9 cellular contexts compared by ENCODE assay signal in the genomic region with DNA sequence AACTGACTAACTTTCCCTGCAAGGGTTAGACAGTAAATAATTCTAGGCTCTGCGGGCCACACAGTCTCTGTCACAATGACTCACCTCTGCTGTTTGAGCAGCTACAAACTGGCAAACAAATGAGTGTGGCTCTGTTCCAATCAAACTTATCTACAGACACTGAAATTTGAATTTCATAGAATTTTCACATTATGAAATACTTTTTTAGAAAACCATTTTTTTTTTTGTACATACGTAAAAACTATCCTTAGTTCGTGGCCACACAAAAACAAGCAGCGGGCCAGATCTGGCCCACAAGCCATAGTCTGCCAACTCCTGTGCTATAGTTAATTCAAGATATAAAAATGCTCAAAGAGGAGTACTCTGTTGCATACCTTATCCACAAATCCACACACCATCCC. TPM values are rescaled to one million over a fixed set of nuclear protein-coding genes. Genes with fewer than 3 reads are reported as not detected.
DNase-seq lines count a peak whose midpoint lies in the region; ATAC-seq and TF ChIP-seq lines count a peak whose summit lies in the region.
"Had no signal": no experiment of that assay in that cellular context is flagged by ENCODE, and none has a peak within 500 bp of the region (broad histone marks: within the 10 kb centered on the region; RNA-seq: fewer than 3 reads in every experiment).

No MANE protein-coding gene starts in this region.

- 40 to 50% methylated on average over 4 of the region's 4 CpGs for WGBS in GM23248 (ENCODE audit: low coverage in 1 of 2, low lambda C conversion rate in 2 of 2, missing lambda C conversion rate in 2 of 2), 2 experiments

- peak; percentile 76 for ATAC-seq in PC-3
- ATAC-seq in GM19035 (IDR thresholded peaks at IDR 0.05; ENCODE audit: unreplicated experiment), result no peak

- H3K4me3 Mint-ChIP-seq in mesothelial cell of epicardium, result no peak overlapping the region

- H3K36me3 ChIP-seq in GM23248 (ENCODE audit: low read depth), result no peaks in the 10 kb centered on the region
- H3K36me3 ChIP-seq in PC-3 (ENCODE audit: low read depth, low read length), result no peaks in the 10 kb centered on the region

- peaks cover 32% of the 10 kb centered on the region for H3K4me1 Mint-ChIP-seq in mesothelial cell of epicardium

- DNase-seq in GM23248 (peak; percentile 90), PC-3 (peak; percentile 83), amniotic epithelial cell (ENCODE audit: low read depth) (peak; percentile 76), mesothelial cell of epicardium (ENCODE audit: low spot score in 2 of 2, unreplicated experiment in 2 of 2) (no peak), ecto neural progenitor cell (ENCODE audit: low spot score) (no peak), iPS-NIHi11 (ENCODE audit: low spot score) (no peak), cerebellar cortex (ENCODE audit: low spot score) (no peak)
- DNase-seq: naive B cell had no signal

- intact Hi-C loops in PC-3 (cut with micrococcal nuclease), result loop anchor here (2.0 kb wide), 1 partner anchor 31 kb away; no protein-coding TSS in a partner anchor

- no TSS peak for BruUV-seq in PC-3 (replicated peaks; lab: Mats Ljungman, UMichigan)

- H3K9ac ChIP-seq in GM23248 (peak overlapping the region; percentile 62), PC-3 (ENCODE audit: low read length) (peak overlapping the region; percentile 94)

- in situ Hi-C loops in GM23248 (cut with MboI), result no loop called here

- H3K4me2 ChIP-seq in GM23248 (ENCODE audit: unreplicated experiment), result peak overlapping the region; percentile 47
- peak overlapping the region; percentile 97 for H3K4me2 ChIP-seq in PC-3 (ENCODE audit: low read length)

- CTCF ChIA-PET in PC-3 (lab: Charles Lee), result interaction anchor here (0.6 kb wide), 1 partner anchor 108 kb away, joined by 3 read pairs; no protein-coding TSS in a partner anchor

- H4K20me1 ChIP-seq in GM23248 (ENCODE audit: insufficient read depth), result no peaks in the 10 kb centered on the region
- no peaks in the 10 kb centered on the region for H4K20me1 ChIP-seq in PC-3 (ENCODE audit: low read length)

- H2AFZ ChIP-seq in GM23248 (no peak overlapping the region), PC-3 (ENCODE audit: low read length) (no peak overlapping the region)

- H3K79me2 ChIP-seq in GM23248 (ENCODE audit: insufficient read depth) (peaks cover 91% of the 10 kb centered on the region), PC-3 (ENCODE audit: low read length) (peaks cover 79% of the 10 kb centered on the region)

- H3K4me1 ChIP-seq in GM23248 (ENCODE audit: insufficient read depth) (peaks cover 45% of the 10 kb centered on the region), PC-3 (ENCODE audit: insufficient read depth, low read length) (peaks cover 53% of the 10 kb centered on the region)

- peak overlapping the region; percentile 80 for H3K27ac Mint-ChIP-seq in mesothelial cell of epicardium

- H3F3A ChIP-seq in GM23248 (ENCODE audit: insufficient read depth) (peaks cover 20% of the 10 kb centered on the region), PC-3 (ENCODE audit: low read length, unreplicated experiment) (peaks cover 16% of the 10 kb centered on the region)

- H3K36me3 Mint-ChIP-seq in mesothelial cell of epicardium, result peaks cover 1% of the 10 kb centered on the region
- H3K36me3 Mint-ChIP-seq: naive B cell had no signal

- H3K9me3 Mint-ChIP-seq in mesothelial cell of epicardium, result no peaks in the 10 kb centered on the region
- H3K9me3 Mint-ChIP-seq: naive B cell had no signal

- POLR2A ChIA-PET in PC-3 (lab: Charles Lee; ENCODE audit: unreplicated experiment), result interaction anchor here (0.6 to 0.7 kb wide), 3 partner anchors 68 to 684 kb away, joined by 3 to 8 read pairs (median 3); no protein-coding TSS in a partner anchor

- no peaks in the 10 kb centered on the region for H3K27me3 Mint-ChIP-seq in mesothelial cell of epicardium (ENCODE audit: low read depth)
- H3K27me3 Mint-ChIP-seq: naive B cell had no signal

- H3K9me2 ChIP-seq in GM23248 (ENCODE audit: insufficient read depth) (no peaks in the 10 kb centered on the region), PC-3 (replicated peaks; ENCODE audit: low read length) (0 out of 2 replicates have a peak, but pooled peaks cover 3% of the 10 kb centered on the region)

- H3K9me3 ChIP-seq in GM23248 (ENCODE audit: low read depth) (no peaks in the 10 kb centered on the region), PC-3 (ENCODE audit: low read length) (no peaks in the 10 kb centered on the region)

- H3K27ac ChIP-seq in GM23248 (peak overlapping the region; percentile 84), PC-3 (ENCODE audit: low read length) (peak overlapping the region; percentile 100)

- H3K27me3 ChIP-seq in GM23248 (replicated peaks; ENCODE audit: insufficient read depth) (no peaks in the 10 kb centered on the region), PC-3 (ENCODE audit: low read length) (no peaks in the 10 kb centered on the region)

- TF ChIP-seq CTCF in PC-3 (conservative IDR thresholded peaks at IDR 0.05; ENCODE audit: low read depth, low read length) (no peak), mesothelial cell of epicardium (IDR thresholded peaks at IDR 0.05; ENCODE audit: unreplicated experiment) (no peak)

- no peak overlapping the region for H3K4me3 ChIP-seq in GM23248
- peak overlapping the region; percentile 64 for H3K4me3 ChIP-seq in PC-3 (ENCODE audit: low read length)

RNA-seq across cellular contexts. Expression of a gene that starts 32.6 kb away (rescaled TPM):
- total RNA-seq in GM23248 (2014; rRNA removed; shearing (Covaris generic)), result 19.8 and 134 TPM in 2 replicates
- 26.9 and 27.7 TPM in 2 replicates for polyA plus RNA-seq in GM23248 (2016; fragmentation: Nextera tagmentation; extraction: Ambion mirVana)
- 20.2 and 22.6 TPM in 2 replicates for total RNA-seq in PC-3 (2014; rRNA removed)
- 33.6 to 37.6 TPM (median 34.9 TPM) in 3 replicates for total RNA-seq in mesothelial cell of epicardium

Comparison
In these comparisons a context has a peak if more than half of its experiments do, and no peak if none do; other contexts are left out.
1. DNase-seq: peak in GM23248 (single experiment), PC-3 (single experiment) and amniotic epithelial cell (single experiment); none in mesothelial cell of epicardium (0 of 2), ecto neural progenitor cell (single experiment), iPS-NIHi11 (single experiment) and cerebellar cortex (single experiment).